Comparison of ENCODE assay signal across 17 cellular contexts in the genomic region with DNA sequence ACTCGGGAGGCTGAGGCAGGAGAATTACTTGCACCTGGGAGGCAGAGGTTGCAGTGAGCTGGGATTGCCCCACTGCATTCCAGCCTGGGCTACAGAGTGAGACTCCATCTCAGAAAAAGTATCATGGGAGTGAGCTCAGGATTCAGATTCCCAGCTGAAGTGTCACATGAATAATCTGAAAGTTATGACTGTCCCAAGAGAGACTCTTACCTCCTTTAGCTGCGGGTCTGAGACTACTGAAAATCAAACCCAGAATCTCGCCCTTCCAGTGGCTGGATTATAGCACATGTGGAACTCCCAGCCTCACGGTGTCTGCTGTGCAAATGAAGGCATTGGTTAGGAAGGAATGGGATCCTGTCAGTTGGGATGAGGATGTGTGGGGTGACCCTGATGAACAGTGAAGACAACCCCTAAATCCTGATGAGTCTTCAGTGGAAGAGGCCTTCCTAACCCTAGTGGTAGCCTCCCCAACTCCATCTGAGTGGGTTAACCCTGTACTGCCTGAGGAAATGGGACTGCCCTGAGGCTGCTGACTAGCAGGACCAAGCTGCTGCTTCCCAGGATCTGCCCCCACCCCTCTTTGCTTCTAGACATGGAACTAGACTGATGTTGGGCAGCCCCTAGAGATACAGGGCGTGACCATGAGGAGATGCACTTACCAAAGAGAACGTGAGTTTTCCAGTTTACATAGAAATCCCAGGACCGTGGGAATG. TPM values are rescaled to one million over a fixed set of nuclear protein-coding genes. Genes with fewer than 3 reads are reported as not detected.
DNase-seq lines count a peak whose midpoint lies in the region; ATAC-seq, FAIRE-seq and TF ChIP-seq lines count a peak whose summit lies in the region.
"Had no signal": no experiment of that assay in that cellular context is flagged by ENCODE, and none has a peak within 500 bp of the region (broad histone marks: within the 10 kb centered on the region; RNA-seq: fewer than 3 reads in every experiment).

No MANE protein-coding gene starts in this region.

- H3K4me1 ChIP-seq in spleen = no peaks in the 10 kb centered on the region

- peaks cover 8% of the 10 kb centered on the region for H3K36me3 ChIP-seq in bronchial epithelial cell (ENCODE audit: control insufficient read depth, insufficient read depth, low read length)
- H3K36me3 ChIP-seq in spleen = peaks cover 0 to 44% (median 5%) of the 10 kb centered on the region in 6 donors

- ATAC-seq in HG03159 (IDR thresholded peaks at IDR 0.05; ENCODE audit: unreplicated experiment) = no peak
- ATAC-seq: CD8-positive, alpha-beta T cell had no signal

- H3K27ac ChIP-seq in spleen = no peak overlapping the region
- H3K27ac ChIP-seq: RWPE1, SJSA1 had no signal

- H3K4me3 ChIP-seq in bronchial epithelial cell (ENCODE audit: low read depth, low read length) (no peak overlapping the region), spleen (no peak overlapping the region)
- H3K4me3 ChIP-seq: SJSA1 had no signal

- 84 to 93% (median 89%) methylated on average over 7 of the region's 7 CpGs for WGBS in spleen, 5 donors

- TF ChIP-seq CTCF in bronchial epithelial cell (IDR thresholded peaks at IDR 0.05; ENCODE audit: insufficient read depth, low read length, severe bottlenecking) (no peak), spleen (IDR thresholded peaks at IDR 0.05 in 8 of 11, conservative IDR thresholded peaks at IDR 0.05 in 3 of 11) (no peak)

- H3K27me3 ChIP-seq in bronchial epithelial cell (ENCODE audit: control insufficient read depth, insufficient read depth, low read length) = no peaks in the 10 kb centered on the region
- H3K27me3 ChIP-seq in spleen (replicated peaks in 1 of 7) = no peaks in the 10 kb centered on the region
- H3K27me3 ChIP-seq: SJSA1 had no signal

- FAIRE-seq in HTR-8/SVneo (lab: Jason Lieb, UNC) (peak; percentile 16), bronchial epithelial cell (lab: Jason Lieb, UNC) (peak; percentile 23)
- FAIRE-seq: D721Med, G401.6, GM12892 had no signal

- intact Hi-C loops in spleen (cut with DNase I; ENCODE audit: low total_unique reads) = no loop called here

- TF ChIP-seq POLR2A in spleen (IDR thresholded peaks at IDR 0.05) = no peak

- no peak for DNase-seq in HTR-8/SVneo (ENCODE audit: insufficient read length, low spot score)
- no peak for DNase-seq in bronchial epithelial cell (ENCODE audit: low read depth)
- DNase-seq in mesenteric fat pad (ENCODE audit: low spot score) = peak; percentile 39
- peak; percentile 29 for DNase-seq in spleen
- DNase-seq in iPS-NIHi11 (ENCODE audit: low spot score) = no peak
- no peak for DNase-seq in RPMI8226
- DNase-seq: CD8-positive, alpha-beta T cell; DMS79 treated with DMSO at 0.1 percent for 48 hours; NCI-H1436; NCI-H2081; NCI-H524 had no signal

- H3K9me3 ChIP-seq in spleen = no peaks in the 10 kb centered on the region

RNA-seq across cellular contexts. Expression of gene BOK, which starts 16.5 kb away (rescaled TPM):
- total RNA-seq in bronchial epithelial cell (18.4 and 19.5 TPM in 2 replicates), mesenteric fat pad (115 TPM), spleen (10 to 100 TPM in 4 of 7 donors, 1 to 10 TPM in 3; 6.5 to 19.4 (median 13.0) TPM)
- polyA plus RNA-seq in spleen = 1 to 10 TPM; 3.0 to 7.2 (median 4.5) TPM
- total RNA-seq: CD8-positive, alpha-beta T cell had no signal

Comparison
In these comparisons a context has a peak if more than half of its experiments do, and no peak if none do; other contexts are left out.
1. DNase-seq: peak in mesenteric fat pad (single experiment) and spleen (single experiment); none in HTR-8/SVneo (single experiment), bronchial epithelial cell (single experiment), iPS-NIHi11 (single experiment) and RPMI8226 (single experiment).